ENCODE assay signal across 8 cellular contexts in the genomic region with DNA sequence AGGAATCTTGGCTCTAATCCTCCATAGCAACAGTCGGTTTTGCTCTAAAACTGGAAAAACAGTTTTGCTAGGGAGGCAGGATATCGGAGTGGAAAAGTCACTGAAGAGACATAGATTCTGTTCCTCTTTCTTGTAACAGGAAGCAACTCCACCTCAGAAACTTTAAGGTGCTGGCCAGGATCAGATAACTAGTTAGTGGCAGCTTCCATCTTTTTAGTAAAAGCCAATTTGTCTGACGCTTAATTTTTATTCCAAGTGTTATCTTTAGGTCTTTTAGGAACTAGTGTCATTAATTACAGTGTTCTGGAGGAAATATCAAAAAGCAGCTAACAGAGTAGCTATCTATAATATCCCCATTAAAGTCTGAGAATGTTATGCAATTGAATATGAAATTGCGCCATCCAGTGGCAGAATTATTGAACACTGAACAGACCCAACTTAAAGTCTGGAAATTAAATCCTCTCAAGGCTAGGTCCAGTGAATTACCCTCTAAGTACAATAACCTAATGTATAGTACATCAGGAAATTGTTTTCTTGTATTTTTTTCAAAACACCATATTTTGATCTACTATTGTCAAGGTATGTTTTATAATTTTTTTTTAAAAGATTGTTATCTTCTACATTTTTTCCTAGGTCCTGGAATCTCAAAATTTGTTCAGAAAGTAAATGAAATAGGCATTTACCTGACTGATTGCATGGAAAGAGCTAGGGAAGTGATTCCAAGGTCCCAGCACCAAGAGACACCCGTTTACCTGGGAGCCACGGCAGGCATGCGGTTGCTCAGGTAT.
DNase-seq lines count a peak whose midpoint lies in the region; ATAC-seq and FAIRE-seq lines count a peak whose summit lies in the region.

No MANE protein-coding gene starts in this region.

- H3K27ac Mint-ChIP-seq in T-helper 17 cell, result peak overlapping the region; percentile 80

- H3K9me3 ChIP-seq in T-helper 17 cell (ENCODE audit: control insufficient read depth, low read length, poor library complexity, severe bottlenecking), result no peaks in the 10 kb centered on the region

- DNase-seq in COR-L47 (lab: John Stamatoyannopoulos, UW), result peak; percentile 24
- DNase-seq in LHCN-M2 (ENCODE audit: low read depth), result peak; percentile 61
- peak in 1 of 3 donors; percentile 26 for DNase-seq in T-helper 17 cell
- peak; percentile 49 for DNase-seq in midbrain (lab: John Stamatoyannopoulos, UW)

- peaks cover 9% of the 10 kb centered on the region for H3K4me1 Mint-ChIP-seq in T-helper 17 cell

- H3K4me3 Mint-ChIP-seq in T-helper 17 cell, result peak overlapping the region; percentile 41

- H3K36me3 Mint-ChIP-seq in T-helper 17 cell (ENCODE audit: low read depth), result peaks cover 2% of the 10 kb centered on the region

- peak; percentile 83 for FAIRE-seq in endometrium (lab: Jason Lieb, UNC)

- peaks cover 20% of the 10 kb centered on the region for H3K27me3 Mint-ChIP-seq in T-helper 17 cell

- peak; percentile 43 for ATAC-seq in GM19035 (IDR thresholded peaks at IDR 0.05; ENCODE audit: unreplicated experiment)
- ATAC-seq in T-helper 17 cell, result peak; percentile 77
- ATAC-seq in GM19324 (IDR thresholded peaks at IDR 0.05; ENCODE audit: low FRiP score, unreplicated experiment), result no peak
- no peak for ATAC-seq in GM18498 (IDR thresholded peaks at IDR 0.05; ENCODE audit: unreplicated experiment)

Comparison
In these comparisons a context has a peak if more than half of its experiments do, and no peak if none do; other contexts are left out.
1. ATAC-seq: peak in GM19035 (single experiment) and T-helper 17 cell (single experiment); none in GM19324 (single experiment) and GM18498 (single experiment).